9 cellular contexts compared by ENCODE assay signal in genomic region chr18:34709631-34710429, GRCh38. TPM values are rescaled to one million over a fixed set of nuclear protein-coding genes. Genes with fewer than 3 reads are reported as not detected.
DNase-seq lines count a peak whose midpoint lies in the region; ATAC-seq and TF ChIP-seq lines count a peak whose summit lies in the region.
"Had no signal": no experiment of that assay in that cellular context is flagged by ENCODE, and none has a peak within 500 bp of the region (broad histone marks: within the 10 kb centered on the region; RNA-seq: fewer than 3 reads in every experiment).

Gene DTNA, plus strand, starts transcription at chr18:34710298. Its CDS starts 45,679 bp downstream, at chr18:34755977.

- H4K8ac ChIP-seq in mesenchymal stem cell (ENCODE audit: low read length) = peak within 1 kb of the TSS; percentile 51

- no peaks in the 10 kb centered on the region for H3K9me3 ChIP-seq in mesenchymal stem cell (ENCODE audit: control insufficient read depth, low read length)
- no peaks in the 10 kb centered on the region for H3K9me3 ChIP-seq in upper lobe of right lung
- H3K9me3 ChIP-seq in CD4-positive, alpha-beta T cell (ENCODE audit: control insufficient read depth, low read length) = no peaks in the 10 kb centered on the region

- H3K4me1 Mint-ChIP-seq in CD4-positive, alpha-beta T cell (ENCODE audit: low read depth) = no peaks in the 10 kb centered on the region

- no peaks in the 10 kb centered on the region for H3K79me1 ChIP-seq in mesenchymal stem cell (replicated peaks; ENCODE audit: low read length, poor library complexity, severe bottlenecking)

- H3K36me3 Mint-ChIP-seq in CD4-positive, alpha-beta T cell (ENCODE audit: low read depth) = no peaks in the 10 kb centered on the region

- H3K9me3 Mint-ChIP-seq in CD4-positive, alpha-beta T cell = peaks cover 4% of the 10 kb centered on the region

- no peak within 1 kb of the TSS for H3K23ac ChIP-seq in mesenchymal stem cell (ENCODE audit: low read length in 2 of 2)

- no peak within 1 kb of the TSS for H3K4me3 Mint-ChIP-seq in CD4-positive, alpha-beta T cell

- DNase-seq in EH (ENCODE audit: low read depth) = peak; percentile 89
- peak; percentile 95 for DNase-seq in NCI-H69 (lab: John Stamatoyannopoulos, UW)
- peak; percentile 56 to 80 for DNase-seq in dermis microvascular lymphatic vessel endothelial cell (ENCODE audit: low read depth in 2 of 2)
- peak; percentile 94 for DNase-seq in mesenchymal stem cell
- no peak for DNase-seq in upper lobe of right lung
- DNase-seq in stimulated activated CD4-positive, alpha-beta T cell treated with anti-CD3 and anti-CD28 coated beads, Interleukin-2, amount 100 ng/mL, for 48 hours = no peak
- no peak for DNase-seq in CD4-positive, alpha-beta T cell
- DNase-seq in iPS-NIHi7 (ENCODE audit: extremely low spot score) = no peak

- H2BK15ac ChIP-seq in mesenchymal stem cell (ENCODE audit: low read depth, poor library complexity, severe bottlenecking) = peak within 1 kb of the TSS; percentile 60

- peak within 1 kb of the TSS; percentile 31 for H2AK5ac ChIP-seq in mesenchymal stem cell (ENCODE audit: low read length, severe bottlenecking)

- peak within 1 kb of the TSS; percentile 29 to 84 for H2BK12ac ChIP-seq in mesenchymal stem cell (ENCODE audit: low read length in 2 of 2)

- ATAC-seq in upper lobe of right lung = peak; percentile 40
- ATAC-seq in CD4-positive, alpha-beta T cell (ENCODE audit: poor library complexity) = no peak
- ATAC-seq: HCT116 had no signal

- H3K4me3 ChIP-seq in mesenchymal stem cell (ENCODE audit: insufficient read depth in 1 of 2, low read depth in 1 of 2, low read length in 2 of 2) (peak within 1 kb of the TSS in 1 of 2 experiments; percentile 86), upper lobe of right lung (peak within 1 kb of the TSS; percentile 9)

- H3K36me3 ChIP-seq in mesenchymal stem cell (ENCODE audit: control insufficient read depth in 1 of 2, insufficient read depth in 2 of 2, low read depth in 1 of 2, low read length in 2 of 2) (no peaks in the 10 kb centered on the region), upper lobe of right lung (no peaks in the 10 kb centered on the region)

- POLR2A ChIA-PET in CD4-positive, alpha-beta T cell (lab: Charles Lee) = no interaction called here

- TF ChIP-seq CTCF in upper lobe of right lung (IDR thresholded peaks at IDR 0.05) = no peak
- TF ChIP-seq CTCF in CD4-positive, alpha-beta T cell (IDR thresholded peaks at IDR 0.05) = no peak

- intact Hi-C loops in upper lobe of right lung (cut with DNase I) = no loop called here
- intact Hi-C loops in CD4-positive, alpha-beta T cell (cut with DNase I, micrococcal nuclease) = no loop called here

- CTCF ChIA-PET in CD4-positive, alpha-beta T cell (lab: Charles Lee) = no interaction called here

- WGBS in mesenchymal stem cell = 49% methylated on average over 1 of the region's 2 CpGs

- H3K27ac ChIP-seq in mesenchymal stem cell (ENCODE audit: low read length, poor library complexity, severe bottlenecking) (peak within 1 kb of the TSS; percentile 60), upper lobe of right lung (peak within 1 kb of the TSS; percentile 47)
- H3K27ac ChIP-seq in CD4-positive, alpha-beta T cell (ENCODE audit: low read depth, low read length) = no peak within 1 kb of the TSS

- H2AFZ ChIP-seq in mesenchymal stem cell (ENCODE audit: low read depth, low read length) = no peak within 1 kb of the TSS

- peaks cover 20% of the 10 kb centered on the region for H3K27me3 Mint-ChIP-seq in CD4-positive, alpha-beta T cell

- H3K9ac ChIP-seq in mesenchymal stem cell (ENCODE audit: low read length) = peak within 1 kb of the TSS; percentile 99

- no peak within 1 kb of the TSS for H2BK5ac ChIP-seq in mesenchymal stem cell (ENCODE audit: low read depth, low read length, poor library complexity, severe bottlenecking)

- no peak within 1 kb of the TSS for H3K27ac Mint-ChIP-seq in CD4-positive, alpha-beta T cell

- peak within 1 kb of the TSS; percentile 83 for H4K91ac ChIP-seq in mesenchymal stem cell (ENCODE audit: low read length)

- H3K18ac ChIP-seq in mesenchymal stem cell (ENCODE audit: low read depth in 1 of 2, low read length in 2 of 2) = peak within 1 kb of the TSS; percentile 73 to 91

- no peaks in the 10 kb centered on the region for H3K27me3 ChIP-seq in mesenchymal stem cell (ENCODE audit: control insufficient read depth in 1 of 2, insufficient read depth in 1 of 2, low read length in 2 of 2)
- no peaks in the 10 kb centered on the region for H3K27me3 ChIP-seq in upper lobe of right lung
- no peaks in the 10 kb centered on the region for H3K27me3 ChIP-seq in CD4-positive, alpha-beta T cell (ENCODE audit: control insufficient read depth, insufficient read depth, low read length)

- H2BK120ac ChIP-seq in mesenchymal stem cell (ENCODE audit: low read depth, low read length) = peak within 1 kb of the TSS; percentile 62

- peak within 1 kb of the TSS; percentile 18 to 69 for H3K4ac ChIP-seq in mesenchymal stem cell (ENCODE audit: low read depth in 1 of 2, low read length in 2 of 2)

- peak within 1 kb of the TSS; percentile 67 for H3K4me2 ChIP-seq in mesenchymal stem cell (ENCODE audit: low read length, poor library complexity, severe bottlenecking)

- H3K14ac ChIP-seq in mesenchymal stem cell (ENCODE audit: low read length in 2 of 2) = no peak within 1 kb of the TSS

- peaks cover 2% of the 10 kb centered on the region for H3K4me1 ChIP-seq in mesenchymal stem cell (ENCODE audit: control insufficient read depth, insufficient read depth, low read depth, low read length)
- peaks cover 4% of the 10 kb centered on the region for H3K4me1 ChIP-seq in upper lobe of right lung

RNA-seq across cellular contexts. Expression of gene DTNA, which starts in this region (rescaled TPM):
- 0.90 and 1.9 TPM in 2 replicates for total RNA-seq in dermis microvascular lymphatic vessel endothelial cell
- polyA plus RNA-seq in mesenchymal stem cell (2013, experiment 1 of 2) = 7.9 TPM
- polyA plus RNA-seq in mesenchymal stem cell (2013, experiment 2 of 2) = 7.4 TPM
- 21.8 TPM for total RNA-seq in upper lobe of right lung
- not detected for total RNA-seq in CD4-positive, alpha-beta T cell

Comparison
In these comparisons a context has a peak if more than half of its experiments do, and no peak if none do; other contexts are left out.
1. DNase-seq: peak in EH (single experiment), NCI-H69 (single experiment), dermis microvascular lymphatic vessel endothelial cell (2 of 2) and mesenchymal stem cell (single experiment); none in upper lobe of right lung (single experiment), stimulated activated CD4-positive, alpha-beta T cell treated with anti-CD3 and anti-CD28 coated beads, Interleukin-2, amount 100 ng/mL, for 48 hours (0 of 2), CD4-positive, alpha-beta T cell (0 of 10) and iPS-NIHi7 (single experiment).